8 cellular contexts compared by ENCODE assay signal in the genomic region with DNA sequence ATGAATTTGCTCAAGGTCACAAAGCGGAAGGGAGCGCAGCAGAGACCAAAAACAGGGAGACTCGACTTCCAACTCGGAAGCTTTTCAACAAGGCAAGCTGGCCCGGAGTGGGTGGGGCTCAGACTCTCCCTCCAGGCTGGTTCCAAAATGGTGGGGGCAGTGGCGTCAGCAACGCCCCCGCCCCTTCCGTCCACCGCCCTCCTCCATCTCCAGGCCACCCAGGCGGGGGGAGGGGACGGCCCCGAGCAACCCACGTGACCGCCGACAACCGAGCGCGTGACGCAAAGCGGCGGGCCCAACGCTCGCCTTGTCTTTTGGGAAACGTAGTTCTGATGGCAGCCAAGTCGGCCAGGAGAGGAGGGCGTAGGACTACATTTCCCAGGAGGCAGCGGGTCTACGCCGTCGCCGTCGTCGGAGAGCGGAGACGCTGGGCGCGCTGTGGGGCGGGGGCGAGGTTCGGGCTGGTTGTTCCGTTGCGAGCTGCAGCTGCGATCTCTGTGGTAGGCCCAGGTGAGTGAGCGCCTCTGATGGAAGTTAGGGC. TPM values are rescaled to one million over a fixed set of nuclear protein-coding genes. Genes with fewer than 3 reads are reported as not detected.
A peak's percentile ranks its signal among the peaks of the same experiment; 100 is the strongest.
DNase-seq lines count a peak whose midpoint lies in the region; ATAC-seq and FAIRE-seq lines count a peak whose summit lies in the region.

A gene with protein sequence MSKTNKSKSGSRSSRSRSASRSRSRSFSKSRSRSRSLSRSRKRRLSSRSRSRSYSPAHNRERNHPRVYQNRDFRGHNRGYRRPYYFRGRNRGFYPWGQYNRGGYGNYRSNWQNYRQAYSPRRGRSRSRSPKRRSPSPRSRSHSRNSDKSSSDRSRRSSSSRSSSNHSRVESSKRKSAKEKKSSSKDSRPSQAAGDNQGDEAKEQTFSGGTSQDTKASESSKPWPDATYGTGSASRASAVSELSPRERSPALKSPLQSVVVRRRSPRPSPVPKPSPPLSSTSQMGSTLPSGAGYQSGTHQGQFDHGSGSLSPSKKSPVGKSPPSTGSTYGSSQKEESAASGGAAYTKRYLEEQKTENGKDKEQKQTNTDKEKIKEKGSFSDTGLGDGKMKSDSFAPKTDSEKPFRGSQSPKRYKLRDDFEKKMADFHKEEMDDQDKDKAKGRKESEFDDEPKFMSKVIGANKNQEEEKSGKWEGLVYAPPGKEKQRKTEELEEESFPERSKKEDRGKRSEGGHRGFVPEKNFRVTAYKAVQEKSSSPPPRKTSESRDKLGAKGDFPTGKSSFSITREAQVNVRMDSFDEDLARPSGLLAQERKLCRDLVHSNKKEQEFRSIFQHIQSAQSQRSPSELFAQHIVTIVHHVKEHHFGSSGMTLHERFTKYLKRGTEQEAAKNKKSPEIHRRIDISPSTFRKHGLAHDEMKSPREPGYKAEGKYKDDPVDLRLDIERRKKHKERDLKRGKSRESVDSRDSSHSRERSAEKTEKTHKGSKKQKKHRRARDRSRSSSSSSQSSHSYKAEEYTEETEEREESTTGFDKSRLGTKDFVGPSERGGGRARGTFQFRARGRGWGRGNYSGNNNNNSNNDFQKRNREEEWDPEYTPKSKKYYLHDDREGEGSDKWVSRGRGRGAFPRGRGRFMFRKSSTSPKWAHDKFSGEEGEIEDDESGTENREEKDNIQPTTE (plus strand): TSS at position 448 of the 541 bp plus-strand sequence. CDS start 58,121 bp downstream, outside the sequence.

- H3K4me3 Mint-ChIP-seq in activated T-cell treated with anti-CD3 and anti-CD28 coated beads, Interleukin-2, amount 50 U/mL, for 72 hours, result peak within 1 kb of the TSS; percentile 89 to 97

- peaks cover 16 to 40% of the 10 kb centered on the region in 2 donors for H3K4me1 ChIP-seq in muscle layer of duodenum (ENCODE audit: control insufficient read depth in 1 of 2, insufficient read depth in 2 of 2, low read length in 2 of 2)

- H3K9me3 ChIP-seq in KOPT-K1 (ENCODE audit: insufficient read depth, low read length, poor library complexity, severe bottlenecking) (no peaks in the 10 kb centered on the region), muscle layer of duodenum (ENCODE audit: control insufficient read depth in 1 of 2, low read length in 2 of 2) (no peaks in the 10 kb centered on the region)

- H3K27ac Mint-ChIP-seq in activated T-cell treated with anti-CD3 and anti-CD28 coated beads, Interleukin-2, amount 50 U/mL, for 72 hours, result peak within 1 kb of the TSS; percentile 98

- DNase-seq in DMS79 (lab: John Stamatoyannopoulos, UW) (peak; percentile 99), RCC 7860 (ENCODE audit: low spot score) (peak; percentile 98)
- peak; percentile 100 for DNase-seq in activated T-cell treated with anti-CD3 and anti-CD28 coated beads, Interleukin-2, amount 50 U/mL, for 72 hours
- peak; percentile 99 to 100 for DNase-seq in stimulated activated CD8-positive, alpha-beta memory T cell treated with anti-CD3 and anti-CD28 coated beads, Interleukin-7, amount 100 ng/mL, for 4 hours (ENCODE audit: low read depth in 2 of 2)

- H3K4me1 Mint-ChIP-seq in activated T-cell treated with anti-CD3 and anti-CD28 coated beads, Interleukin-2, amount 50 U/mL, for 72 hours (ENCODE audit: low read depth), result peaks cover 36% of the 10 kb centered on the region

- peak within 1 kb of the TSS; percentile 87 to 97 for H3K4me3 ChIP-seq in muscle layer of duodenum (ENCODE audit: low read depth in 1 of 2, low read length in 2 of 2)

- H3K27ac ChIP-seq in KOPT-K1 (ENCODE audit: low read depth, low read length, poor library complexity, severe bottlenecking), result peak within 1 kb of the TSS; percentile 96
- H3K27ac ChIP-seq in muscle layer of duodenum (ENCODE audit: low read length), result peak within 1 kb of the TSS; percentile 100

- FAIRE-seq in RCC 7860 (lab: Jason Lieb, UNC), result peak; percentile 87

- no peaks in the 10 kb centered on the region for H3K9me3 Mint-ChIP-seq in activated T-cell treated with anti-CD3 and anti-CD28 coated beads, Interleukin-2, amount 50 U/mL, for 72 hours

- peaks cover 26% of the 10 kb centered on the region for H3K36me3 ChIP-seq in KOPT-K1 (ENCODE audit: insufficient read depth, low read length)
- H3K36me3 ChIP-seq in muscle layer of duodenum (ENCODE audit: control insufficient read depth in 1 of 2, insufficient read depth in 2 of 2, low read length in 2 of 2), result peaks cover 0 to 11% of the 10 kb centered on the region in 2 donors

- no peaks in the 10 kb centered on the region for H3K27me3 Mint-ChIP-seq in activated T-cell treated with anti-CD3 and anti-CD28 coated beads, Interleukin-2, amount 50 U/mL, for 72 hours (ENCODE audit: low read depth)

- peaks cover 9 to 24% of the 10 kb centered on the region in 2 donors for H3K36me3 Mint-ChIP-seq in activated T-cell treated with anti-CD3 and anti-CD28 coated beads, Interleukin-2, amount 50 U/mL, for 72 hours (ENCODE audit: insufficient read depth in 2 of 2)

- ATAC-seq in GM21786 (IDR thresholded peaks at IDR 0.05; ENCODE audit: unreplicated experiment) (peak; percentile 89), esophagus mucosa (peak; percentile 98)
- peak; percentile 93 to 94 for ATAC-seq in activated T-cell treated with anti-CD3 and anti-CD28 coated beads, Interleukin-2, amount 50 U/mL, for 72 hours (replicated peaks in 1 of 2)

- no peaks in the 10 kb centered on the region for H3K27me3 ChIP-seq in muscle layer of duodenum (ENCODE audit: low read depth, low read length)

RNA-seq across cellular contexts. Expression of the gene that starts here (rescaled TPM):
- total RNA-seq in activated T-cell treated with anti-CD3 and anti-CD28 coated beads, Interleukin-2, amount 50 U/mL, for 72 hours, result 100 to 1,000 TPM; 108 to 110 TPM
- 72.0 TPM for total RNA-seq in esophagus mucosa

Comparison
In these comparisons a context has a peak if more than half of its experiments do, and no peak if none do; other contexts are left out.
1. Peak in every context shown above with its lines: DNase-seq, ATAC-seq, H3K4me3 ChIP-seq and H3K27ac ChIP-seq.